In the genomic region with DNA sequence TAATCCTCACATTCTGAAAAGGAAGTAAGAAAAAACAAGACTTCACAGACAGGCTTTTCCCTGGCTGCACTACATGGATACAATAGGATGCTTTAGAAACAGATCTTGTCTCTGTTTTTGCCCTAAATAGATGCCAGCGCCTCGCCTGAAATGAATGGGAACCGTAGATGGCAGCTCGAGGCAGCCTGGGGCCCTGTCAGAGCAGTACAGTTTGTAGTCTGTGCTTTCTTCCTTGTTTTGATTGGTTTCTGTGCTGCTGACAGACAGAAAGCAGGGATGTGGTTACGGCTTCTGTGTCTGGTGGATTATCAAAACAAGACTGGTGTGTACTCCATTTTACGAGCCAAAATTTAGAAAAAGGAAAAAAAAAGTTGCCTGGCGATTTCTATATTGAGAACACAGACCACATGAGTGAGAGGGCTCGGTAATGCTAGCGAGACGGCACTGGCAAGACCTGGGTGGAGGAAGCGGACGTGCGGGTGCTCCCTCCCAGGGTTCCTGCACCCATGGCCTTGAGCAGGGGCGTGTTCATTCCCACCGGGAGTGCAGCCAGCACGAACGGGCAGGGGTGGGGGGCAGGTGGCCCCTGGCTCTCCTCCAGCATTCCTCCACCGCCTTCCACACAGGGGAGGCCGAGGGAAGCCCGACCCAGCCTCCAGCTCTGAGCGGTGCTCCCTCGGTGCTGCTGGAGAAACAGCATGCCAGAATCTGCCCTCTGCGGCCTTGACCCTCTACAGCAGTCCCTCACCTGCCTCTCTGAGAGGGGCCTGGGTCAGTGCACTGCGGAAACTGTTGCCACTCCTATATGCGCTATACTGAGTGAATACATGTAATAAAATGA, we compare ENCODE assay signal across 1 cellular context.
A peak's percentile ranks its signal among the peaks of the same experiment; 100 is the strongest.
TF ChIP-seq lines count a peak whose summit lies in the region.

No MANE protein-coding gene starts in this region.

TF ChIP-seq in HepG2, 621 proteins besides CTCF, POLR2A, EP300 and RAD21 (continued from another document):
- TF ChIP-seq ISL2 (CRISPR knock-in tag; IDR thresholded peaks at IDR 0.05) (peak; percentile 53; the same call in 1 of the 2 replicates), MAFG (CRISPR knock-in tag; IDR thresholded peaks at IDR 0.05) (no peak), ZNF34 (CRISPR knock-in tag; IDR thresholded peaks at IDR 0.05; ENCODE audit: borderline replicate concordance) (no peak), BCL6 (CRISPR knock-in tag; IDR thresholded peaks at IDR 0.05) (peak; percentile 44; the same call in 1 of the 2 replicates), FOXJ3 (CRISPR knock-in tag; IDR thresholded peaks at IDR 0.05; ENCODE audit: borderline replicate concordance) (0 out of 2 replicates have a peak, but pooled peaks have one; percentile 41), ZNF337 (CRISPR knock-in tag; IDR thresholded peaks at IDR 0.05; ENCODE audit: borderline replicate concordance, low read depth) (no peak), ZNF788 (CRISPR knock-in tag; IDR thresholded peaks at IDR 0.05; ENCODE audit: borderline replicate concordance) (peak; percentile 83; the same call in 1 of the 2 replicates), ARNT (IDR thresholded peaks at IDR 0.05) (no peak), TRIM24 (CRISPR knock-in tag; IDR thresholded peaks at IDR 0.05) (no peak), PAX8 (CRISPR knock-in tag; IDR thresholded peaks at IDR 0.05; ENCODE audit: borderline replicate concordance) (no peak), SOX13 (IDR thresholded peaks at IDR 0.05) (0 out of 2 replicates have a peak, but pooled peaks have one; percentile 5), SOX13 (CRISPR knock-in tag; conservative IDR thresholded peaks at IDR 0.05 in 1 of 2, IDR thresholded peaks at IDR 0.05 in 1 of 2) (peak in 1 of 2 experiments; percentile 66; a peak in 2 of 4 replicates), GZF1 (CRISPR knock-in tag; IDR thresholded peaks at IDR 0.05) (no peak), IRF2 (CRISPR knock-in tag; IDR thresholded peaks at IDR 0.05) (peak; percentile 44; the same call in 1 of the 2 replicates), RFX5 (IDR thresholded peaks at IDR 0.05; ENCODE audit: low read depth, low read length) (no peak), ZNF556 (CRISPR knock-in tag; IDR thresholded peaks at IDR 0.05; ENCODE audit: borderline replicate concordance) (0 out of 2 replicates have a peak, but pooled peaks have one; percentile 45), SRSF4 (IDR thresholded peaks at IDR 0.05; ENCODE audit: low read depth, low read length, poor library complexity, severe bottlenecking) (no peak), ZNF446 (CRISPR knock-in tag; IDR thresholded peaks at IDR 0.05) (no peak), SOX5 (CRISPR knock-in tag; IDR thresholded peaks at IDR 0.05; ENCODE audit: borderline replicate concordance) (peak; percentile 49; the same call in 1 of the 2 replicates), MYC (CRISPR knock-in tag; IDR thresholded peaks at IDR 0.05; ENCODE audit: borderline replicate concordance) (peak; percentile 69; the same call in 1 of the 2 replicates), GATAD2A (CRISPR knock-in tag; IDR thresholded peaks at IDR 0.05) (peak; percentile 79), FOSL2 (CRISPR knock-in tag; IDR thresholded peaks at IDR 0.05) (peak; percentile 30; the same call in 1 of the 2 replicates), ZNF7 (CRISPR knock-in tag; IDR thresholded peaks at IDR 0.05) (no peak), ZNF616 (CRISPR knock-in tag; IDR thresholded peaks at IDR 0.05; ENCODE audit: low read depth) (no peak), THYN1 (CRISPR knock-in tag; IDR thresholded peaks at IDR 0.05; ENCODE audit: borderline replicate concordance, low read depth) (no peak), SIX1 (CRISPR knock-in tag; IDR thresholded peaks at IDR 0.05; ENCODE audit: borderline replicate concordance) (no peak), CHD2 (IDR thresholded peaks at IDR 0.05; ENCODE audit: low read depth, low read length) (no peak), MIER2 (CRISPR knock-in tag; IDR thresholded peaks at IDR 0.05) (no peak), ZNF619 (CRISPR knock-in tag; IDR thresholded peaks at IDR 0.05) (no peak), EEA1 (CRISPR knock-in tag; IDR thresholded peaks at IDR 0.05; ENCODE audit: borderline replicate concordance) (no peak), RBM39 (IDR thresholded peaks at IDR 0.05; ENCODE audit: low read depth, low read length, poor library complexity, severe bottlenecking) (no peak), SPEN (CRISPR knock-in tag; IDR thresholded peaks at IDR 0.05; ENCODE audit: low read depth) (peak; percentile 72; the same call in 1 of the 2 replicates), ZNF451 (CRISPR knock-in tag; IDR thresholded peaks at IDR 0.05) (peak; percentile 62; the same call in 1 of the 2 replicates)
- TF ChIP-seq, protein P1, sequence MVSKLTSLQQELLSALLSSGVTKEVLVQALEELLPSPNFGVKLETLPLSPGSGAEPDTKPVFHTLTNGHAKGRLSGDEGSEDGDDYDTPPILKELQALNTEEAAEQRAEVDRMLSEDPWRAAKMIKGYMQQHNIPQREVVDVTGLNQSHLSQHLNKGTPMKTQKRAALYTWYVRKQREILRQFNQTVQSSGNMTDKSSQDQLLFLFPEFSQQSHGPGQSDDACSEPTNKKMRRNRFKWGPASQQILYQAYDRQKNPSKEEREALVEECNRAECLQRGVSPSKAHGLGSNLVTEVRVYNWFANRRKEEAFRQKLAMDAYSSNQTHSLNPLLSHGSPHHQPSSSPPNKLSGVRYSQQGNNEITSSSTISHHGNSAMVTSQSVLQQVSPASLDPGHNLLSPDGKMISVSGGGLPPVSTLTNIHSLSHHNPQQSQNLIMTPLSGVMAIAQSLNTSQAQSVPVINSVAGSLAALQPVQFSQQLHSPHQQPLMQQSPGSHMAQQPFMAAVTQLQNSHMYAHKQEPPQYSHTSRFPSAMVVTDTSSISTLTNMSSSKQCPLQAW (CRISPR knock-in tag; IDR thresholded peaks at IDR 0.05): peak; percentile 70; the same call in 1 of the 2 replicates
- TF ChIP-seq, protein P2, sequence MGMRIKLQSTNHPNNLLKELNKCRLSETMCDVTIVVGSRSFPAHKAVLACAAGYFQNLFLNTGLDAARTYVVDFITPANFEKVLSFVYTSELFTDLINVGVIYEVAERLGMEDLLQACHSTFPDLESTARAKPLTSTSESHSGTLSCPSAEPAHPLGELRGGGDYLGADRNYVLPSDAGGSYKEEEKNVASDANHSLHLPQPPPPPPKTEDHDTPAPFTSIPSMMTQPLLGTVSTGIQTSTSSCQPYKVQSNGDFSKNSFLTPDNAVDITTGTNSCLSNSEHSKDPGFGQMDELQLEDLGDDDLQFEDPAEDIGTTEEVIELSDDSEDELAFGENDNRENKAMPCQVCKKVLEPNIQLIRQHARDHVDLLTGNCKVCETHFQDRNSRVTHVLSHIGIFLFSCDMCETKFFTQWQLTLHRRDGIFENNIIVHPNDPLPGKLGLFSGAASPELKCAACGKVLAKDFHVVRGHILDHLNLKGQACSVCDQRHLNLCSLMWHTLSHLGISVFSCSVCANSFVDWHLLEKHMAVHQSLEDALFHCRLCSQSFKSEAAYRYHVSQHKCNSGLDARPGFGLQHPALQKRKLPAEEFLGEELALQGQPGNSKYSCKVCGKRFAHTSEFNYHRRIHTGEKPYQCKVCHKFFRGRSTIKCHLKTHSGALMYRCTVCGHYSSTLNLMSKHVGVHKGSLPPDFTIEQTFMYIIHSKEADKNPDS (CRISPR knock-in tag; IDR thresholded peaks at IDR 0.05): 0 out of 2 replicates have a peak, but pooled peaks have one; percentile 78
- TF ChIP-seq, protein P3, sequence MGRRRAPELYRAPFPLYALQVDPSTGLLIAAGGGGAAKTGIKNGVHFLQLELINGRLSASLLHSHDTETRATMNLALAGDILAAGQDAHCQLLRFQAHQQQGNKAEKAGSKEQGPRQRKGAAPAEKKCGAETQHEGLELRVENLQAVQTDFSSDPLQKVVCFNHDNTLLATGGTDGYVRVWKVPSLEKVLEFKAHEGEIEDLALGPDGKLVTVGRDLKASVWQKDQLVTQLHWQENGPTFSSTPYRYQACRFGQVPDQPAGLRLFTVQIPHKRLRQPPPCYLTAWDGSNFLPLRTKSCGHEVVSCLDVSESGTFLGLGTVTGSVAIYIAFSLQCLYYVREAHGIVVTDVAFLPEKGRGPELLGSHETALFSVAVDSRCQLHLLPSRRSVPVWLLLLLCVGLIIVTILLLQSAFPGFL (CRISPR knock-in tag; IDR thresholded peaks at IDR 0.05): no peak
- TF ChIP-seq, protein P4, sequence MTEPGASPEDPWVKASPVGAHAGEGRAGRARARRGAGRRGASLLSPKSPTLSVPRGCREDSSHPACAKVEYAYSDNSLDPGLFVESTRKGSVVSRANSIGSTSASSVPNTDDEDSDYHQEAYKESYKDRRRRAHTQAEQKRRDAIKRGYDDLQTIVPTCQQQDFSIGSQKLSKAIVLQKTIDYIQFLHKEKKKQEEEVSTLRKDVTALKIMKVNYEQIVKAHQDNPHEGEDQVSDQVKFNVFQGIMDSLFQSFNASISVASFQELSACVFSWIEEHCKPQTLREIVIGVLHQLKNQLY (CRISPR knock-in tag; IDR thresholded peaks at IDR 0.05): no peak; the same call in 1 of the 2 replicates
- TF ChIP-seq, protein P5, sequence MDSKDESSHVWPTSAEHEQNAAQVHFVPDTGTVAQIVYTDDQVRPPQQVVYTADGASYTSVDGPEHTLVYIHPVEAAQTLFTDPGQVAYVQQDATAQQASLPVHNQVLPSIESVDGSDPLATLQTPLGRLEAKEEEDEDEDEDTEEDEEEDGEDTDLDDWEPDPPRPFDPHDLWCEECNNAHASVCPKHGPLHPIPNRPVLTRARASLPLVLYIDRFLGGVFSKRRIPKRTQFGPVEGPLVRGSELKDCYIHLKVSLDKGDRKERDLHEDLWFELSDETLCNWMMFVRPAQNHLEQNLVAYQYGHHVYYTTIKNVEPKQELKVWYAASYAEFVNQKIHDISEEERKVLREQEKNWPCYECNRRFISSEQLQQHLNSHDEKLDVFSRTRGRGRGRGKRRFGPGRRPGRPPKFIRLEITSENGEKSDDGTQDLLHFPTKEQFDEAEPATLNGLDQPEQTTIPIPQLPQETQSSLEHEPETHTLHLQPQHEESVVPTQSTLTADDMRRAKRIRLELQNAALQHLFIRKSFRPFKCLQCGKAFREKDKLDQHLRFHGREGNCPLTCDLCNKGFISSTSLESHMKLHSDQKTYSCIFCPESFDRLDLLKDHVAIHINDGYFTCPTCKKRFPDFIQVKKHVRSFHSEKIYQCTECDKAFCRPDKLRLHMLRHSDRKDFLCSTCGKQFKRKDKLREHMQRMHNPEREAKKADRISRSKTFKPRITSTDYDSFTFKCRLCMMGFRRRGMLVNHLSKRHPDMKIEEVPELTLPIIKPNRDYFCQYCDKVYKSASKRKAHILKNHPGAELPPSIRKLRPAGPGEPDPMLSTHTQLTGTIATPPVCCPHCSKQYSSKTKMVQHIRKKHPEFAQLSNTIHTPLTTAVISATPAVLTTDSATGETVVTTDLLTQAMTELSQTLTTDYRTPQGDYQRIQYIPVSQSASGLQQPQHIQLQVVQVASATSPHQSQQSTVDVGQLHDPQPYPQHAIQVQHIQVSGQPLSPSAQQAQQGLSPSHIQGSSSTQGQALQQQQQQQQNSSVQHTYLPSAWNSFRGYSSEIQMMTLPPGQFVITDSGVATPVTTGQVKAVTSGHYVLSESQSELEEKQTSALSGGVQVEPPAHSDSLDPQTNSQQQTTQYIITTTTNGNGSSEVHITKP (CRISPR knock-in tag; IDR thresholded peaks at IDR 0.05; ENCODE audit: low read depth): peak; percentile 70
- TF ChIP-seq, protein P6, sequence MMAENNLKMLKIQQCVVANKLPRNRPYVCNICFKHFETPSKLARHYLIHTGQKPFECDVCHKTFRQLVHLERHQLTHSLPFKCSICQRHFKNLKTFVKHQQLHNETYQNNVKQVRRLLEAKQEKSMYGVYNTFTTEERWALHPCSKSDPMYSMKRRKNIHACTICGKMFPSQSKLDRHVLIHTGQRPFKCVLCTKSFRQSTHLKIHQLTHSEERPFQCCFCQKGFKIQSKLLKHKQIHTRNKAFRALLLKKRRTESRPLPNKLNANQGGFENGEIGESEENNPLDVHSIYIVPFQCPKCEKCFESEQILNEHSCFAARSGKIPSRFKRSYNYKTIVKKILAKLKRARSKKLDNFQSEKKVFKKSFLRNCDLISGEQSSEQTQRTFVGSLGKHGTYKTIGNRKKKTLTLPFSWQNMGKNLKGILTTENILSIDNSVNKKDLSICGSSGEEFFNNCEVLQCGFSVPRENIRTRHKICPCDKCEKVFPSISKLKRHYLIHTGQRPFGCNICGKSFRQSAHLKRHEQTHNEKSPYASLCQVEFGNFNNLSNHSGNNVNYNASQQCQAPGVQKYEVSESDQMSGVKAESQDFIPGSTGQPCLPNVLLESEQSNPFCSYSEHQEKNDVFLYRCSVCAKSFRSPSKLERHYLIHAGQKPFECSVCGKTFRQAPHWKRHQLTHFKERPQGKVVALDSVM (CRISPR knock-in tag; IDR thresholded peaks at IDR 0.05): peak; percentile 95
- TF ChIP-seq, protein P7, sequence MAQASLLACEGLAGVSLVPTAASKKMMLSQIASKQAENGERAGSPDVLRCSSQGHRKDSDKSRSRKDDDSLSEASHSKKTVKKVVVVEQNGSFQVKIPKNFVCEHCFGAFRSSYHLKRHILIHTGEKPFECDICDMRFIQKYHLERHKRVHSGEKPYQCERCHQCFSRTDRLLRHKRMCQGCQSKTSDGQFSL (CRISPR knock-in tag; IDR thresholded peaks at IDR 0.05): no peak
- TF ChIP-seq, protein P8, sequence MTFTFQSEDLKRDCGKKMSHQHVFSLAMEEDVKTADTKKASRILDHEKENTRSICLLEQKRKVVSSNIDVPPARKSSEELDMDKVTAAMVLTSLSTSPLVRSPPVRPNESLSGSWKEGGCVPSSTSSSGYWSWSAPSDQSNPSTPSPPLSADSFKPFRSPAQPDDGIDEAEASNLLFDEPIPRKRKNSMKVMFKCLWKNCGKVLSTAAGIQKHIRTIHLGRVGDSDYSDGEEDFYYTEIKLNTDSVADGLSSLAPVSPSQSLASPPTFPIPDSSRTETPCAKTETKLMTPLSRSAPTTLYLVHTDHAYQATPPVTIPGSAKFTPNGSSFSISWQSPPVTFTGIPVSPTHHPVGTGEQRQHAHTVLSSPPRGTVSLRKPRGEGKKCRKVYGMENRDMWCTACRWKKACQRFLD (CRISPR knock-in tag; IDR thresholded peaks at IDR 0.05; ENCODE audit: borderline replicate concordance): no peak
